In the genomic region with DNA sequence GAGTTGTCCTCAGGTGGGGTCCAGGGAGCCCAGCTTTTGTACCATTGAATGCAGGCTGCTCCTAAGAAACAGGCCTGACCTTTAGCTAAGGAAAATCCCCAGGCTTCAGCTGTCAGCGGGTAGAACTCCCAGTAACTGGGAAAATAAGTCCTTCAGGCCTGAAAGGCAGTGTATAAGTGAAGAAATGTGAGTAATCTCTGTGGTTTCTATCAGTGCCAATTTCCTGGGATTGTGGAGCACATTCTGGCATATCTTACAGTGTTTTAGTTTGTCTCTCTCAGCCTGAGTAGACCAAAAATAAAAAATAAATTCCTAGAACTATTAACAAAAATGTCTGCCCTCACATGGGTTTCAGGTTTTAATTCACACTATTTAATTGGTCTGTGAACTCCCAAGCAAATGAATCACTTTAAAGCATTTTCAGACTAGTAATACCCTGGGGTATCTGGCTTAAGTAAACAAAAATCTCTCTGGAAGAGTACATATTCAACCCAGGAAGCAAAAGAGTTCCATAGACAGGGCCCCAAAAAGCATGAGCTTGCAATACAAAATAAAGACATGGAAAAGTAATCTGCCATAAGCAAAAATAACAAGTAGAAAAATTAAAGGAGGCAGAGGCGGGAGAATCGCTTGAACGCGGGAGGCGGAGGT, we compare ENCODE assay signal across 15 cellular contexts.
A peak's percentile ranks its signal among the peaks of the same experiment; 100 is the strongest.
DNase-seq lines count a peak whose midpoint lies in the region; ATAC-seq and TF ChIP-seq lines count a peak whose summit lies in the region.
"Had no signal": no experiment of that assay in that cellular context is flagged by ENCODE, and none has a peak within 500 bp of the region (broad histone marks: within the 10 kb centered on the region; RNA-seq: fewer than 3 reads in every experiment).

No MANE protein-coding gene starts in this region.

- CTCF ChIA-PET in AG04450 (lab: Charles Lee) = no interaction called here

- no peak for DNase-seq in AG04450 (ENCODE audit: low read depth, low spot score)
- DNase-seq in M059J (ENCODE audit: low read depth) = peak; percentile 90
- DNase-seq in dedifferentiated amniotic fluid mesenchymal stem cell (ENCODE audit: extremely low spot score) = peak; percentile 44
- peak; percentile 6 for DNase-seq in kidney glomerular epithelial cell (lab: John Stamatoyannopoulos, UW)
- DNase-seq in CD14-positive monocyte (ENCODE audit: low spot score) = no peak
- no peak for DNase-seq in activated CD8-positive, alpha-beta memory T cell treated with anti-CD3 and anti-CD28 coated beads, Interleukin-2, amount 50 U/mL, for 4 hours
- DNase-seq: ACHN; activated CD4-positive, alpha-beta T cell treated with anti-CD3 and anti-CD28 coated beads, Interleukin-2, amount 50 U/mL, for 48 hours; activated effector memory CD4-positive, alpha-beta T cell treated with anti-CD3 and anti-CD28 coated beads, Interleukin-2, amount 50 U/mL, for 16 hours; left colon; T-helper 2 cell had no signal

- H3K4me3 Mint-ChIP-seq in CD14-positive monocyte = no peak overlapping the region
- H3K4me3 Mint-ChIP-seq: dendritic cell treated with granulocyte-macrophage colony-stimulating factor and Interleukin-4, amounts not matched to agents 40 ng/mL and 50 ng/mL, for 4 days; neural crest cell had no signal

- no peak overlapping the region for H3K4me3 ChIP-seq in AG04450 (ENCODE audit: low read depth, low read length)

- no peaks in the 10 kb centered on the region for H3K9me3 ChIP-seq in AG04450 (ENCODE audit: control insufficient read depth, insufficient read depth, low read length)

- intact Hi-C loops in CD14-positive monocyte (cut with micrococcal nuclease) = loop anchor here in 1 of 2 donors (2.0 kb wide), 1 partner anchor 45 kb away; no protein-coding TSS in a partner anchor

- H3K4me1 Mint-ChIP-seq in CD14-positive monocyte = peaks cover 2% of the 10 kb centered on the region
- H3K4me1 Mint-ChIP-seq: neural crest cell had no signal

- no peaks in the 10 kb centered on the region for H3K27me3 ChIP-seq in AG04450 (ENCODE audit: control insufficient read depth, insufficient read depth, low read length)

- H3K9me3 Mint-ChIP-seq in CD14-positive monocyte = peaks cover 11 to 20% (median 13%) of the 10 kb centered on the region in 7 donors

- peak overlapping the region; percentile 67 for H3K27ac ChIP-seq in AG04450 (ENCODE audit: low read depth, low read length)

- no peak for TF ChIP-seq CTCF in AG04450 (IDR thresholded peaks at IDR 0.05; ENCODE audit: low read depth, low read length)
- no peak for TF ChIP-seq CTCF in CD14-positive monocyte (IDR thresholded peaks at IDR 0.05)

- H3K27ac Mint-ChIP-seq in CD14-positive monocyte = no peak overlapping the region
- H3K27ac Mint-ChIP-seq: dendritic cell treated with granulocyte-macrophage colony-stimulating factor and Interleukin-4, amounts not matched to agents 40 ng/mL and 50 ng/mL, for 4 days had no signal

- H3K36me3 Mint-ChIP-seq in CD14-positive monocyte = no peaks in the 10 kb centered on the region

- no peak for ATAC-seq in GM19035 (IDR thresholded peaks at IDR 0.05; ENCODE audit: unreplicated experiment)
- ATAC-seq in HG02885 (IDR thresholded peaks at IDR 0.05; ENCODE audit: poor library complexity, unreplicated experiment) = no peak
- ATAC-seq: left colon had no signal

- POLR2A ChIA-PET in AG04450 (lab: Yijun Ruan, JAX) = interaction anchor here (0.5 kb wide), 1 partner anchor 528 kb away, joined by 8 read pairs; no protein-coding TSS in a partner anchor

- no peaks in the 10 kb centered on the region for H3K27me3 Mint-ChIP-seq in CD14-positive monocyte (ENCODE audit: low read depth in 3 of 3)
- H3K27me3 Mint-ChIP-seq: dendritic cell treated with granulocyte-macrophage colony-stimulating factor and Interleukin-4, amounts not matched to agents 40 ng/mL and 50 ng/mL, for 4 days had no signal

Comparison
In these comparisons a context has a peak if more than half of its experiments do, and no peak if none do; other contexts are left out.
1. DNase-seq: peak in M059J (single experiment), dedifferentiated amniotic fluid mesenchymal stem cell (single experiment) and kidney glomerular epithelial cell (single experiment); none in AG04450 (single experiment), CD14-positive monocyte (single experiment) and activated CD8-positive, alpha-beta memory T cell treated with anti-CD3 and anti-CD28 coated beads, Interleukin-2, amount 50 U/mL, for 4 hours (single experiment).